2 cellular contexts compared by ENCODE assay signal in the genomic region with DNA sequence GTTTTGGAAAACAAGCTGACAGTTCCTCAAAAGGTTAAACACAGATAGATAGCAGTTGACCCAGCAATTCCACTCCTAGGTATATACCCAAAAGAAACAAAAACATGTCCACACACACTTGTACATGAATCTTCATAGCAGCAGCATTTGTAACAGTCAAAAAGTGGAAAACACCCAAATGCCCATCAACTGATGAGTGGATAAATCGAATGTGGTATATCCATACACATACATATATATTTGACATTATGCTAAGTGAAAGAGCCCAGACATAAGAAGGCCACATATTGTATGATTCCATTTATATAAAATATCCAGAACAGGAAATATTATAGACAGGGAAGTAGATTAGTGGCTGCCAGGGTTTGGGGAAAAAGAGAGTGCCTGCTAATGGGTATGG.
TF ChIP-seq lines count a peak whose summit lies in the region.

No MANE protein-coding gene starts in this region.

TF ChIP-seq in SK-N-SH, 30 proteins besides CTCF, POLR2A, EP300 and RAD21:
- TF ChIP-seq, protein P1, sequence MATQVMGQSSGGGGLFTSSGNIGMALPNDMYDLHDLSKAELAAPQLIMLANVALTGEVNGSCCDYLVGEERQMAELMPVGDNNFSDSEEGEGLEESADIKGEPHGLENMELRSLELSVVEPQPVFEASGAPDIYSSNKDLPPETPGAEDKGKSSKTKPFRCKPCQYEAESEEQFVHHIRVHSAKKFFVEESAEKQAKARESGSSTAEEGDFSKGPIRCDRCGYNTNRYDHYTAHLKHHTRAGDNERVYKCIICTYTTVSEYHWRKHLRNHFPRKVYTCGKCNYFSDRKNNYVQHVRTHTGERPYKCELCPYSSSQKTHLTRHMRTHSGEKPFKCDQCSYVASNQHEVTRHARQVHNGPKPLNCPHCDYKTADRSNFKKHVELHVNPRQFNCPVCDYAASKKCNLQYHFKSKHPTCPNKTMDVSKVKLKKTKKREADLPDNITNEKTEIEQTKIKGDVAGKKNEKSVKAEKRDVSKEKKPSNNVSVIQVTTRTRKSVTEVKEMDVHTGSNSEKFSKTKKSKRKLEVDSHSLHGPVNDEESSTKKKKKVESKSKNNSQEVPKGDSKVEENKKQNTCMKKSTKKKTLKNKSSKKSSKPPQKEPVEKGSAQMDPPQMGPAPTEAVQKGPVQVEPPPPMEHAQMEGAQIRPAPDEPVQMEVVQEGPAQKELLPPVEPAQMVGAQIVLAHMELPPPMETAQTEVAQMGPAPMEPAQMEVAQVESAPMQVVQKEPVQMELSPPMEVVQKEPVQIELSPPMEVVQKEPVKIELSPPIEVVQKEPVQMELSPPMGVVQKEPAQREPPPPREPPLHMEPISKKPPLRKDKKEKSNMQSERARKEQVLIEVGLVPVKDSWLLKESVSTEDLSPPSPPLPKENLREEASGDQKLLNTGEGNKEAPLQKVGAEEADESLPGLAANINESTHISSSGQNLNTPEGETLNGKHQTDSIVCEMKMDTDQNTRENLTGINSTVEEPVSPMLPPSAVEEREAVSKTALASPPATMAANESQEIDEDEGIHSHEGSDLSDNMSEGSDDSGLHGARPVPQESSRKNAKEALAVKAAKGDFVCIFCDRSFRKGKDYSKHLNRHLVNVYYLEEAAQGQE (IDR thresholded peaks at IDR 0.05; ENCODE audit: low read depth, low read length) = no peak
- TF ChIP-seq, protein P2, sequence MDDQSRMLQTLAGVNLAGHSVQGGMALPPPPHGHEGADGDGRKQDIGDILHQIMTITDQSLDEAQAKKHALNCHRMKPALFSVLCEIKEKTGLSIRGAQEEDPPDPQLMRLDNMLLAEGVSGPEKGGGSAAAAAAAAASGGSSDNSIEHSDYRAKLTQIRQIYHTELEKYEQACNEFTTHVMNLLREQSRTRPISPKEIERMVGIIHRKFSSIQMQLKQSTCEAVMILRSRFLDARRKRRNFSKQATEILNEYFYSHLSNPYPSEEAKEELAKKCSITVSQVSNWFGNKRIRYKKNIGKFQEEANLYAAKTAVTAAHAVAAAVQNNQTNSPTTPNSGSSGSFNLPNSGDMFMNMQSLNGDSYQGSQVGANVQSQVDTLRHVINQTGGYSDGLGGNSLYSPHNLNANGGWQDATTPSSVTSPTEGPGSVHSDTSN (IDR thresholded peaks at IDR 0.05) = no peak
- no peak for TF ChIP-seq MXI1 (IDR thresholded peaks at IDR 0.05; ENCODE audit: low read depth, low read length)
- no peak for TF ChIP-seq JUND (IDR thresholded peaks at IDR 0.05)
- TF ChIP-seq YY1 (IDR thresholded peaks at IDR 0.05; ENCODE audit: low read depth) = no peak
- TF ChIP-seq, protein P3, sequence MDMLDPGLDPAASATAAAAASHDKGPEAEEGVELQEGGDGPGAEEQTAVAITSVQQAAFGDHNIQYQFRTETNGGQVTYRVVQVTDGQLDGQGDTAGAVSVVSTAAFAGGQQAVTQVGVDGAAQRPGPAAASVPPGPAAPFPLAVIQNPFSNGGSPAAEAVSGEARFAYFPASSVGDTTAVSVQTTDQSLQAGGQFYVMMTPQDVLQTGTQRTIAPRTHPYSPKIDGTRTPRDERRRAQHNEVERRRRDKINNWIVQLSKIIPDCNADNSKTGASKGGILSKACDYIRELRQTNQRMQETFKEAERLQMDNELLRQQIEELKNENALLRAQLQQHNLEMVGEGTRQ (IDR thresholded peaks at IDR 0.05; ENCODE audit: borderline replicate concordance, low read depth, low read length) = no peak
- TF ChIP-seq, protein P4, sequence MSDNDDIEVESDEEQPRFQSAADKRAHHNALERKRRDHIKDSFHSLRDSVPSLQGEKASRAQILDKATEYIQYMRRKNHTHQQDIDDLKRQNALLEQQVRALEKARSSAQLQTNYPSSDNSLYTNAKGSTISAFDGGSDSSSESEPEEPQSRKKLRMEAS (IDR thresholded peaks at IDR 0.05; ENCODE audit: low read depth) = no peak
- TF ChIP-seq FOXJ3 (CRISPR knock-in tag; IDR thresholded peaks at IDR 0.05) = no peak
- TF ChIP-seq GABPA (IDR thresholded peaks at IDR 0.05; ENCODE audit: low read depth) = no peak
- no peak for TF ChIP-seq MEF2A (IDR thresholded peaks at IDR 0.05; ENCODE audit: borderline replicate concordance, low read depth)
- TF ChIP-seq NFIC (IDR thresholded peaks at IDR 0.05; ENCODE audit: borderline replicate concordance) = no peak
- TF ChIP-seq, protein P5, sequence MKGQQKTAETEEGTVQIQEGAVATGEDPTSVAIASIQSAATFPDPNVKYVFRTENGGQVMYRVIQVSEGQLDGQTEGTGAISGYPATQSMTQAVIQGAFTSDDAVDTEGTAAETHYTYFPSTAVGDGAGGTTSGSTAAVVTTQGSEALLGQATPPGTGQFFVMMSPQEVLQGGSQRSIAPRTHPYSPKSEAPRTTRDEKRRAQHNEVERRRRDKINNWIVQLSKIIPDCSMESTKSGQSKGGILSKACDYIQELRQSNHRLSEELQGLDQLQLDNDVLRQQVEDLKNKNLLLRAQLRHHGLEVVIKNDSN (IDR thresholded peaks at IDR 0.05; ENCODE audit: borderline replicate concordance, low read depth) = no peak
- no peak for TF ChIP-seq TAF1 (IDR thresholded peaks at IDR 0.05; ENCODE audit: borderline replicate concordance, low read depth, low read length)
- TF ChIP-seq SMC3 (IDR thresholded peaks at IDR 0.05; ENCODE audit: low read depth, low read length) = no peak
- no peak for TF ChIP-seq TEAD4 (IDR thresholded peaks at IDR 0.05; ENCODE audit: borderline replicate concordance, insufficient read depth)
- no peak for TF ChIP-seq FOSL2 (IDR thresholded peaks at IDR 0.05; ENCODE audit: borderline replicate concordance, low read depth)
- TF ChIP-seq POLR2AphosphoS5 (IDR thresholded peaks at IDR 0.05; ENCODE audit: low read depth, low read length) = no peak
- no peak for TF ChIP-seq TCF12 (IDR thresholded peaks at IDR 0.05)

TF ChIP-seq in HEK293, 187 proteins besides CTCF, POLR2A, EP300 and RAD21 (continued from another document):
- TF ChIP-seq, protein P6, sequence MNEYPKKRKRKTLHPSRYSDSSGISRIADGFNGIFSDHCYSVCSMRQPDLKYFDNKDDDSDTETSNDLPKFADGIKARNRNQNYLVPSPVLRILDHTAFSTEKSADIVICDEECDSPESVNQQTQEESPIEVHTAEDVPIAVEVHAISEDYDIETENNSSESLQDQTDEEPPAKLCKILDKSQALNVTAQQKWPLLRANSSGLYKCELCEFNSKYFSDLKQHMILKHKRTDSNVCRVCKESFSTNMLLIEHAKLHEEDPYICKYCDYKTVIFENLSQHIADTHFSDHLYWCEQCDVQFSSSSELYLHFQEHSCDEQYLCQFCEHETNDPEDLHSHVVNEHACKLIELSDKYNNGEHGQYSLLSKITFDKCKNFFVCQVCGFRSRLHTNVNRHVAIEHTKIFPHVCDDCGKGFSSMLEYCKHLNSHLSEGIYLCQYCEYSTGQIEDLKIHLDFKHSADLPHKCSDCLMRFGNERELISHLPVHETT (tag by site-specific recombination; IDR thresholded peaks at IDR 0.05) = no peak
- no peak for TF ChIP-seq ZNF707 (tag by site-specific recombination; IDR thresholded peaks at IDR 0.05)
TF ChIP-seq in HEK293: peak in this region for 2.
